1 cellular context compared by ENCODE assay signal in the genomic region with DNA sequence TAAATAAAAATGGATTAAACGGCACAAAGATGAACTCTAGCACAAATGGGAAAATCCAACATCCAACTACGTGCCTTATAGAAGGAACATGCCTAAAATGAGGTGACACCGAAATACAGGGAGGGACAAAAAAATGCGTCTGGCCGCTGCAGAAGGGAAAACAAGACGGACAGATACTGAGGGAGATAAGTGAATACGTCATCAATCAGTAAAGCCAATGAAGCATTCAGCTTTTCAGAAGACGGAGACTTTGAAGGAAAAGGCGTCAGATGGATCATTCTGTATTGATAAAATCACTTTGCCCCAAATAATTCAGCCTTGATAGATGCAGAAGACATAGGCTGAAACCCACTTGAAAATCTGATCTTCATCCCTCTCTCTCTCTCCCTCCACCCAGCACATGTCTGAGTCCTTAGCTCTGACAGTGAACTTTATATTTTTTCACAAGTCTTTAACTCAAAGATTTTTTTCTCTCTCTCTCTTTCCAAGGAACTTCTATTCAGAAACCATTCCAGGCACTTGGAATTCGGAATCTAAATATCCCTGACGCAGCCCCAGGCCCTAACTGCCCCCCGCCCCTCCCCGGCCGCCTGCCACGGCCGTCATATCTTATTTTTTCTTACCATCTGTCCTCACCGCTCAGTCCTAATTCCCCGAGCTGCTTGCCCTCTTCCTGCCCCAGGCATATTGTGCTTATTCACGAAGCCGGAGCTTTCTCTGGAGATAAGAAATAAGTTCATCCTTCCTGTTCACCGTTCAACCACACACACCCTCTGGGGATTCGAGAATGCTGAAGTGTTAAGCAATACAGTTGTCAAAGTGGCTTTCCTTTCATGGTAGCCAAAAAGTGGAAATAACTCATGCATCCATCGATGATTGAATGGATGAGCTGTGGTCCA.
TF ChIP-seq lines count a peak whose summit lies in the region.

No MANE protein-coding gene starts in this region.

TF ChIP-seq in K562, 482 proteins besides CTCF, POLR2A, EP300 and RAD21 (continued from another document):
- TF ChIP-seq ZBTB49 (CRISPR knock-in tag; IDR thresholded peaks at IDR 0.05; ENCODE audit: borderline replicate concordance): no peak
- TF ChIP-seq C11orf30 (IDR thresholded peaks at IDR 0.05; ENCODE audit: low read depth): peak; percentile 85
- TF ChIP-seq MAFK (IDR thresholded peaks at IDR 0.05; ENCODE audit: low read length): peak; percentile 51; the same call in 1 of the 2 replicates
- TF ChIP-seq NEUROD1 (IDR thresholded peaks at IDR 0.05; ENCODE audit: borderline replicate concordance, low read depth, low read length, partially characterized antibody): peak; percentile 67
- no peak for TF ChIP-seq RBM15 (IDR thresholded peaks at IDR 0.05; ENCODE audit: insufficient read depth, low read length)
- TF ChIP-seq, protein P1, sequence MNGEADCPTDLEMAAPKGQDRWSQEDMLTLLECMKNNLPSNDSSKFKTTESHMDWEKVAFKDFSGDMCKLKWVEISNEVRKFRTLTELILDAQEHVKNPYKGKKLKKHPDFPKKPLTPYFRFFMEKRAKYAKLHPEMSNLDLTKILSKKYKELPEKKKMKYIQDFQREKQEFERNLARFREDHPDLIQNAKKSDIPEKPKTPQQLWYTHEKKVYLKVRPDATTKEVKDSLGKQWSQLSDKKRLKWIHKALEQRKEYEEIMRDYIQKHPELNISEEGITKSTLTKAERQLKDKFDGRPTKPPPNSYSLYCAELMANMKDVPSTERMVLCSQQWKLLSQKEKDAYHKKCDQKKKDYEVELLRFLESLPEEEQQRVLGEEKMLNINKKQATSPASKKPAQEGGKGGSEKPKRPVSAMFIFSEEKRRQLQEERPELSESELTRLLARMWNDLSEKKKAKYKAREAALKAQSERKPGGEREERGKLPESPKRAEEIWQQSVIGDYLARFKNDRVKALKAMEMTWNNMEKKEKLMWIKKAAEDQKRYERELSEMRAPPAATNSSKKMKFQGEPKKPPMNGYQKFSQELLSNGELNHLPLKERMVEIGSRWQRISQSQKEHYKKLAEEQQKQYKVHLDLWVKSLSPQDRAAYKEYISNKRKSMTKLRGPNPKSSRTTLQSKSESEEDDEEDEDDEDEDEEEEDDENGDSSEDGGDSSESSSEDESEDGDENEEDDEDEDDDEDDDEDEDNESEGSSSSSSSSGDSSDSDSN (IDR thresholded peaks at IDR 0.05; ENCODE audit: borderline replicate concordance in 1 of 2, low read depth in 2 of 2, low read length in 2 of 2): peak in 1 of 2 experiments; percentile 66; a peak in 1 of 4 replicates
- TF ChIP-seq NRF1 (conservative IDR thresholded peaks at IDR 0.05 in 1 of 2, IDR thresholded peaks at IDR 0.05 in 1 of 2): 0 out of 4 replicates have a peak, but pooled peaks of 1 of the 2 experiments have one; percentile 9
